In genomic region chr12:132285991-132286681, GRCh38 we compare ENCODE assay signal across 10 cellular contexts. TPM values are rescaled to one million over a fixed set of nuclear protein-coding genes. Genes with fewer than 3 reads are reported as not detected.
DNase-seq lines count a peak whose midpoint lies in the region; ATAC-seq and TF ChIP-seq lines count a peak whose summit lies in the region.
"Had no signal": no experiment of that assay in that cellular context is flagged by ENCODE, and none has a peak within 500 bp of the region (broad histone marks: within the 10 kb centered on the region; RNA-seq: fewer than 3 reads in every experiment).

No MANE protein-coding gene starts in this region.

- ATAC-seq in SK-N-SH treated with all-trans-retinoic acid at 6 μM for 48 hours = peak; percentile 87
- peak; percentile 42 to 70 (median 56) for ATAC-seq in heart right ventricle
- ATAC-seq in sciatic nerve = peak; percentile 76
- ATAC-seq in GM19463 (IDR thresholded peaks at IDR 0.05; ENCODE audit: unreplicated experiment) = no peak
- no peak for ATAC-seq in esophagus mucosa
- ATAC-seq in GM19035 (IDR thresholded peaks at IDR 0.05; ENCODE audit: unreplicated experiment) = no peak

- H3K27ac ChIP-seq in heart right ventricle = no peak overlapping the region
- H3K27ac ChIP-seq: skin epidermis, VCaP had no signal

- no peak overlapping the region for H3K4me3 ChIP-seq in H7 (ENCODE audit: insufficient read depth, low read depth, low read length)
- H3K4me3 ChIP-seq in heart right ventricle = peak overlapping the region in 6 of 10 donors; percentile 16 to 28 (median 22)
- H3K4me3 ChIP-seq: skin epidermis had no signal

- intact Hi-C loops in heart right ventricle (cut with DNase I) (no loop called here), sciatic nerve (cut with DNase I) (no loop called here)

- DNase-seq in H7 (peak; percentile 85), heart right ventricle (peak; percentile 28 to 60), sciatic nerve (ENCODE audit: low spot score) (peak; percentile 75)
- DNase-seq in stimulated activated CD4-positive, alpha-beta T cell treated with anti-CD3 and anti-CD28 coated beads, Interleukin-2, amount 100 ng/mL, for 48 hours = no peak

- no peak for TF ChIP-seq CTCF in heart right ventricle (IDR thresholded peaks at IDR 0.05)

- 5 to 6% methylated on average over 47 to 51 of the region's 51 CpGs for whole genome bisulfite sequencing in heart right ventricle, 2 donors

- H3K4me1 ChIP-seq in heart right ventricle = peaks cover 0 to 11% (median 5%) of the 10 kb centered on the region in 9 donors

- H3K36me3 ChIP-seq in H7 (replicated peaks; ENCODE audit: control insufficient read depth, insufficient read depth, low read length) (no peaks in the 10 kb centered on the region), heart right ventricle (no peaks in the 10 kb centered on the region)

- H3K9me3 ChIP-seq in heart right ventricle = no peaks in the 10 kb centered on the region

- peaks cover 9% of the 10 kb centered on the region; the same call in 1 of the 2 replicates for H3K27me3 ChIP-seq in H7 (ENCODE audit: control insufficient read depth, insufficient read depth, low read length)
- H3K27me3 ChIP-seq in heart right ventricle = peaks cover 0 to 83% (median 75%) of the 10 kb centered on the region in 7 donors

TF ChIP-seq in SK-N-SH treated with all-trans-retinoic acid at 6 μM for 48 hours, 23 proteins besides CTCF, POLR2A, EP300 and RAD21:
- TF ChIP-seq TSHZ2 (CRISPR knock-in tag; IDR thresholded peaks at IDR 0.05) (no peak), ARNTL (CRISPR knock-in tag; IDR thresholded peaks at IDR 0.05; ENCODE audit: borderline replicate concordance, low read depth) (no peak), OSR1 (CRISPR knock-in tag; IDR thresholded peaks at IDR 0.05) (no peak), ZNF70 (CRISPR knock-in tag; IDR thresholded peaks at IDR 0.05) (no peak), CSDC2 (CRISPR knock-in tag; IDR thresholded peaks at IDR 0.05) (no peak), CREB5 (CRISPR knock-in tag; IDR thresholded peaks at IDR 0.05; ENCODE audit: low read depth) (no peak), CSRNP3 (CRISPR knock-in tag; IDR thresholded peaks at IDR 0.05) (no peak), ZFP3 (CRISPR knock-in tag; IDR thresholded peaks at IDR 0.05) (no peak), ZC3H10 (CRISPR knock-in tag; IDR thresholded peaks at IDR 0.05) (no peak), ZNF8 (CRISPR knock-in tag; IDR thresholded peaks at IDR 0.05) (no peak), TCF4 (CRISPR knock-in tag; IDR thresholded peaks at IDR 0.05; ENCODE audit: borderline replicate concordance) (no peak), ZNF565 (CRISPR knock-in tag; conservative IDR thresholded peaks at IDR 0.05; ENCODE audit: low read depth) (no peak), GLIS3 (CRISPR knock-in tag; IDR thresholded peaks at IDR 0.05) (no peak), POU6F1 (CRISPR knock-in tag; IDR thresholded peaks at IDR 0.05; ENCODE audit: borderline replicate concordance, low read depth) (no peak), ZFP30 (CRISPR knock-in tag; IDR thresholded peaks at IDR 0.05) (no peak), TOX (CRISPR knock-in tag; IDR thresholded peaks at IDR 0.05; ENCODE audit: borderline replicate concordance) (no peak), RARB (CRISPR knock-in tag; IDR thresholded peaks at IDR 0.05) (no peak)
TF ChIP-seq in SK-N-SH treated with all-trans-retinoic acid at 6 μM for 48 hours: peak in this region for 0.

RNA-seq across cellular contexts. Expression of gene GALNT9, which starts 43.3 kb away (rescaled TPM):
- total RNA-seq in H7 (2014; rRNA removed; shearing (Covaris generic)) = 0.44 and 0.45 TPM in 2 replicates
- total RNA-seq in heart right ventricle = under 1 TPM in 1 of 10 donors, not detected in 9; 0.19 TPM
- under 1 TPM in 1 of 2 donors, not detected in 1; 0.01 TPM for polyA plus RNA-seq in heart right ventricle
- not detected for total RNA-seq in sciatic nerve
- not detected for total RNA-seq in esophagus mucosa

Comparison
In these comparisons a context has a peak if more than half of its experiments do, and no peak if none do; other contexts are left out.
1. DNase-seq: peak in H7 (single experiment), heart right ventricle (2 of 2) and sciatic nerve (single experiment); none in stimulated activated CD4-positive, alpha-beta T cell treated with anti-CD3 and anti-CD28 coated beads, Interleukin-2, amount 100 ng/mL, for 48 hours (0 of 2).
2. ATAC-seq: peak in SK-N-SH treated with all-trans-retinoic acid at 6 μM for 48 hours (single experiment), heart right ventricle (8 of 8) and sciatic nerve (single experiment); none in GM19463 (single experiment), esophagus mucosa (single experiment) and GM19035 (single experiment).